ENCODE assay signal across 15 cellular contexts in the genomic region with DNA sequence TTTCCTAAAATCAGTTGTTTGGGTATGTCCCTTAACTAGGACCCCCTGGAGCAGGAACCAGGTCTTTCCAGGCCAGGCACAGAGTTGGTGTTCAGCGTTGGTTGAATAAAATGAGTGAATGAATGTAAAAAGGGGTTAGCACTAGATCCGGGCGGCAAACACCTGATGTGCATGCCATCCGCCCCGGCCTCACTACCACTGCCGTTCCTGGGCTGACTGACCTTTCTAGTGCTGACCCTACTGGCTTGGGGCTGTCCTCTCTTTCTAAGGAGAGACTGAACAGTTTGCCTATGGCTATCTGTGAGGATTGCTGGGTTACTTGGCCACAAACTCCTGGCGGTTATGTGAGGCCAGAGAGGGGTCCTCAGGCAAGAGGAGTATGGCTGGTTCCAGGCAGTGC. TPM values are rescaled to one million over a fixed set of nuclear protein-coding genes. Genes with fewer than 3 reads are reported as not detected.
DNase-seq lines count a peak whose midpoint lies in the region; ATAC-seq and TF ChIP-seq lines count a peak whose summit lies in the region.
"Had no signal": no experiment of that assay in that cellular context is flagged by ENCODE, and none has a peak within 500 bp of the region (broad histone marks: within the 10 kb centered on the region; RNA-seq: fewer than 3 reads in every experiment).

No MANE protein-coding gene starts in this region.

- no peak overlapping the region for H2AFZ ChIP-seq in osteoblast (ENCODE audit: low read length)
- H2AFZ ChIP-seq: GM23338 had no signal

- DNase-seq in H7 (peak; percentile 15), chondrocyte (ENCODE audit: low spot score) (peak; percentile 48), osteoblast (ENCODE audit: insufficient read length, low spot score, missing footprints) (peak; percentile 36), upper lobe of right lung (peak; percentile 49), T-helper 1 cell (no peak), NCI-H526 treated with DMSO at 0.1 percent for 48 hours (lab: John Stamatoyannopoulos, UW) (no peak)
- DNase-seq in activated naive CD4-positive, alpha-beta T cell treated with Interleukin-2 at 50 U/mL for 16 hours = no peak
- DNase-seq: ACHN; CD4-positive, alpha-beta T cell; HFFc6 had no signal

- H3K4me3 Mint-ChIP-seq in chondrocyte (ENCODE audit: unreplicated experiment) = no peak overlapping the region
- H3K4me3 Mint-ChIP-seq: CD4-positive, alpha-beta T cell; GM23338; HFFc6 had no signal

- no peak for TF ChIP-seq CTCF in chondrocyte (IDR thresholded peaks at IDR 0.05)
- no peak for TF ChIP-seq CTCF in osteoblast (IDR thresholded peaks at IDR 0.05; ENCODE audit: extremely low read depth, low read depth, low read length)
- no peak for TF ChIP-seq CTCF in upper lobe of right lung (IDR thresholded peaks at IDR 0.05)

- H3K4me1 Mint-ChIP-seq in chondrocyte (ENCODE audit: low read depth) = no peaks in the 10 kb centered on the region

- no peak overlapping the region for H3K4me2 ChIP-seq in osteoblast (ENCODE audit: insufficient read depth, low read length)
- H3K4me2 ChIP-seq: GM23338 had no signal

- no peak overlapping the region for H3K4me3 ChIP-seq in H7 (ENCODE audit: insufficient read depth, low read depth, low read length)
- H3K4me3 ChIP-seq in osteoblast (ENCODE audit: insufficient read depth, low read length) = no peak overlapping the region
- no peak overlapping the region for H3K4me3 ChIP-seq in upper lobe of right lung
- H3K4me3 ChIP-seq: GM23338 had no signal

- H3K27ac Mint-ChIP-seq in chondrocyte (ENCODE audit: unreplicated experiment) = no peak overlapping the region
- H3K27ac Mint-ChIP-seq: CD4-positive, alpha-beta T cell; GM23338; HFFc6 had no signal

- intact Hi-C loops in upper lobe of right lung (cut with DNase I) = no loop called here

- H3K27ac ChIP-seq in osteoblast (ENCODE audit: low read depth, low read length) (no peak overlapping the region), upper lobe of right lung (no peak overlapping the region)
- H3K27ac ChIP-seq: C4-2B had no signal

- ATAC-seq in upper lobe of right lung = no peak
- ATAC-seq: GM23338, HCT116, HepG2 had no signal

- H4K20me1 ChIP-seq in osteoblast (ENCODE audit: insufficient read depth, low read length) = no peaks in the 10 kb centered on the region

- H3K27me3 Mint-ChIP-seq in chondrocyte (ENCODE audit: low read depth) = peaks cover 15% of the 10 kb centered on the region

- H3K27me3 ChIP-seq in H7 (ENCODE audit: control insufficient read depth, insufficient read depth, low read length) (no peaks in the 10 kb centered on the region), osteoblast (ENCODE audit: insufficient read depth, low read length) (peaks cover 23% of the 10 kb centered on the region), upper lobe of right lung (no peaks in the 10 kb centered on the region)

- no peaks in the 10 kb centered on the region for H3K36me3 Mint-ChIP-seq in chondrocyte (ENCODE audit: low read depth)

- H3K79me2 ChIP-seq in osteoblast (ENCODE audit: insufficient read depth, low read length) = no peaks in the 10 kb centered on the region

- H3K9me3 ChIP-seq in osteoblast (ENCODE audit: low read depth, low read length) (no peaks in the 10 kb centered on the region), upper lobe of right lung (no peaks in the 10 kb centered on the region)
- H3K9me3 ChIP-seq: Caco-2 had no signal

- H3K4me1 ChIP-seq in osteoblast (ENCODE audit: insufficient read depth, low read length) = no peaks in the 10 kb centered on the region
- no peaks in the 10 kb centered on the region for H3K4me1 ChIP-seq in upper lobe of right lung

- H3K36me3 ChIP-seq in H7 (replicated peaks; ENCODE audit: control insufficient read depth, insufficient read depth, low read length) = no peaks in the 10 kb centered on the region
- no peaks in the 10 kb centered on the region for H3K36me3 ChIP-seq in osteoblast (ENCODE audit: insufficient read depth, low read length)
- no peaks in the 10 kb centered on the region for H3K36me3 ChIP-seq in upper lobe of right lung

- no peaks in the 10 kb centered on the region for H3K9me3 Mint-ChIP-seq in chondrocyte (ENCODE audit: low read depth)
- H3K9me3 Mint-ChIP-seq: CD4-positive, alpha-beta T cell; GM23338; HFFc6 had no signal

RNA-seq across cellular contexts. Expression of a gene that starts 10.1 kb away (rescaled TPM):
- total RNA-seq in H7 (2014; rRNA removed; shearing (Covaris generic)) = 53.2 and 56.6 TPM in 2 replicates
- total RNA-seq in chondrocyte (30.2 to 49.2 TPM (median 33.6 TPM) in 3 replicates), osteoblast (20.3 and 26.8 TPM in 2 replicates), upper lobe of right lung (40.0 TPM)

RNA-seq across cellular contexts. Expression of a gene that starts 44.4 kb away (rescaled TPM):
- 0.37 and 0.83 TPM in 2 replicates for total RNA-seq in H7 (2014; rRNA removed; shearing (Covaris generic))
- total RNA-seq in chondrocyte = 0.35 to 0.46 TPM in 2 of 3 replicates, not detected in the other
- total RNA-seq in osteoblast = not detected in 2 replicates
- total RNA-seq in upper lobe of right lung = not detected
- total RNA-seq: Caco-2, HepG2, HFFc6 had no signal

RNA-seq across cellular contexts. Expression of a gene that starts 58.5 kb away (rescaled TPM):
- total RNA-seq in H7 (2014; rRNA removed; shearing (Covaris generic)) = 11.9 and 17.0 TPM in 2 replicates
- total RNA-seq in chondrocyte (4.4 to 6.0 TPM (median 5.8 TPM) in 3 replicates), osteoblast (4.7 and 6.2 TPM in 2 replicates), upper lobe of right lung (12.8 TPM)

Comparison
In these comparisons a context has a peak if more than half of its experiments do, and no peak if none do; other contexts are left out.
1. DNase-seq: peak in H7 (single experiment), chondrocyte (single experiment), osteoblast (single experiment) and upper lobe of right lung (single experiment); none in T-helper 1 cell (0 of 5), NCI-H526 treated with DMSO at 0.1 percent for 48 hours (single experiment) and activated naive CD4-positive, alpha-beta T cell treated with Interleukin-2 at 50 U/mL for 16 hours (single experiment).